ENCODE assay signal across 1 cellular context in genomic region chr10:4028838-4029583, GRCh38.
TF ChIP-seq lines count a peak whose summit lies in the region.

No MANE protein-coding gene starts in this region.

TF ChIP-seq in A549, 52 proteins besides CTCF, POLR2A, EP300 and RAD21 (continued from another document):
- TF ChIP-seq CHD2 (IDR thresholded peaks at IDR 0.05; ENCODE audit: low read length, partially characterized antibody) = no peak
